ENCODE assay signal across 15 cellular contexts in the genomic region with DNA sequence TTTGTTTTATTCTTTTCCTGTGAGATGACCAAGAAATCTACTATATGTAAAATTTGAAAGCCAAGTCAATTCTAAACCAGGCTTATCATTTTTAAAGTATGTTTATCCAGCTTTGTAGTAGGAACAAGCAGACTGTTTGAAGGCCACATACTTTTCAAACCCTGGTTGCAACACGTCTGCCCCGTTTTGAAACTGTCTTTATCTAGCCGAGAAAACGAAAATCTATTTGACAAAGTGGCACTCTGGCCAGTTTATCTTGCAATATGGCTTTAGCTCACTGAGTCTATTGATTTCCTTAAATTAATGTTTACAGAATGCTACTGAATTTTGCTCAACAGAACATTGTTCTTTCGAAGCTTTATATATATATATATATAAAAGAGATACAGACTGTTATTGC. TPM values are rescaled to one million over a fixed set of nuclear protein-coding genes. Genes with fewer than 3 reads are reported as not detected.
"Had no signal": no experiment of that assay in that cellular context is flagged by ENCODE, and none has a peak within 500 bp of the region (broad histone marks: within the 10 kb centered on the region; RNA-seq: fewer than 3 reads in every experiment).

No MANE protein-coding gene starts in this region.

- H3K4me3 ChIP-seq: ascending aorta, coronary artery had no signal

- H3K27me3 ChIP-seq: ascending aorta had no signal

- DNase-seq: activated CD4-positive, alpha-beta memory T cell treated with anti-CD3 and anti-CD28 coated beads for 36 hours; activated CD4-positive, alpha-beta T cell treated with anti-CD3 and anti-CD28 coated beads for 1 hour; activated gamma-delta T cell treated with Interleukin-2 at 50 U/mL for 16 hours; activated naive CD8-positive, alpha-beta T cell treated with anti-CD3 and anti-CD28 coated beads, Interleukin-2, amount 10 ng/mL, durations not matched to agents 7 days and 5 days; activated T-cell treated with anti-CD3 and anti-CD28 coated beads, Interleukin-2, amount 50 U/mL, for 72 hours; effector CD8-positive, alpha-beta T cell; foreskin melanocyte; hypothalamus; immature natural killer cell; natural killer cell; occipital lobe; T-helper 9 cell; trophoblast cell had no signal

- H3K27ac ChIP-seq: ascending aorta, coronary artery had no signal

- H3K9me3 ChIP-seq: ascending aorta had no signal

- H3K4me1 ChIP-seq: ascending aorta had no signal

- ATAC-seq: activated T-cell treated with anti-CD3 and anti-CD28 coated beads, Interleukin-2, amount 50 U/mL, for 72 hours; natural killer cell had no signal

- H3K36me3 ChIP-seq: ascending aorta had no signal

RNA-seq across cellular contexts. Expression of gene PROX1, which starts 39.7 kb away (rescaled TPM):
- total RNA-seq: activated naive CD8-positive, alpha-beta T cell treated with anti-CD3 and anti-CD28 coated beads, Interleukin-2, amount 10 ng/mL, durations not matched to agents 7 days and 5 days; natural killer cell had no signal
- polyA plus RNA-seq: immature natural killer cell had no signal
